ENCODE assay signal across 8 cellular contexts in the genomic region with DNA sequence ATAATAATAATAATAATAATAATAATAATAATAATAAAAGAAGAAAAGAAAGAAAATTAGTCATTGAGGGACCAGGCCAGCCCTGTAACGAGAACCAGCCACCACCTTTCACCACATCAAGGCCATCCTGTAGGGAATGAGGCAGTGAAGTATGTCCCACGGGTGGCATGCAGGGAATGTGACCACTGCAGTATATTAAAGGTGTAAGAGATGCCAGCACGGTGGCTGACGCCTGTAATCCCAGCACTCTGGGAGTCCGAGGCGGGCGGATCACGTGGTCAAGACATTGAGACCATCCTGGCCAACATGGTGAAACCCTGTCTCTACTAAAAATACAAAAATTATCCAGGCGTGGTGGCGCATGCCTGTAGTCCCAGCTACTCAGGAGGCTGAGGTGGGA. TPM values are rescaled to one million over a fixed set of nuclear protein-coding genes. Genes with fewer than 3 reads are reported as not detected.
"Had no signal": no experiment of that assay in that cellular context is flagged by ENCODE, and none has a peak within 500 bp of the region (broad histone marks: within the 10 kb centered on the region; RNA-seq: fewer than 3 reads in every experiment).

No MANE protein-coding gene starts in this region.

RNA-seq across cellular contexts. Expression of a gene that starts 10.2 kb away (rescaled TPM):
- total RNA-seq: subcutaneous adipose tissue, thoracic aorta, thyroid gland, upper lobe of right lung, ureter, urinary bladder, vagina had no signal
- polyA plus RNA-seq: stomach, urinary bladder had no signal
